ENCODE assay signal across 20 cellular contexts in genomic region chr7:55488804-55489340, GRCh38.
DNase-seq lines count a peak whose midpoint lies in the region; ATAC-seq and TF ChIP-seq lines count a peak whose summit lies in the region.
"Had no signal": no experiment of that assay in that cellular context is flagged by ENCODE, and none has a peak within 500 bp of the region (broad histone marks: within the 10 kb centered on the region; RNA-seq: fewer than 3 reads in every experiment).

No MANE protein-coding gene starts in this region.

- H2AFZ ChIP-seq in SK-N-SH (ENCODE audit: low read depth): no peak overlapping the region
- H2AFZ ChIP-seq: neural progenitor cell had no signal

- H3K4me2 ChIP-seq in SK-N-SH: no peak overlapping the region
- H3K4me2 ChIP-seq: neural progenitor cell had no signal

- H3K36me3 ChIP-seq in SK-N-SH (replicated peaks in 1 of 2; ENCODE audit: control insufficient read depth in 1 of 2, insufficient read depth in 2 of 2, low read length in 1 of 2): peaks cover 38 to 42% of the 10 kb centered on the region in 2 experiments
- H3K36me3 ChIP-seq in CD4-positive, CD25-positive, alpha-beta regulatory T cell (ENCODE audit: control insufficient read depth, insufficient read depth, low read length): peaks cover 86% of the 10 kb centered on the region
- H3K36me3 ChIP-seq: neural progenitor cell had no signal

- no peak overlapping the region for H3K4me3 ChIP-seq in SK-N-SH (ENCODE audit: low read depth in 2 of 2, low read length in 1 of 2)
- H3K4me3 ChIP-seq in CD4-positive, CD25-positive, alpha-beta regulatory T cell (ENCODE audit: low read depth, low read length): no peak overlapping the region
- H3K4me3 ChIP-seq: neural progenitor cell, SK-N-MC had no signal

- H3F3A ChIP-seq in SK-N-SH (replicated peaks; ENCODE audit: insufficient read depth): no peaks in the 10 kb centered on the region

- intact Hi-C loops in activated B cell treated with CpG ODN at 0.5 μM for 24 hours (cut with micrococcal nuclease) (no loop called here), natural killer cell (cut with micrococcal nuclease) (no loop called here)

- H3K4me1 Mint-ChIP-seq in CD4-positive, CD25-positive, alpha-beta regulatory T cell: peaks cover 24 to 82% (median 38%) of the 10 kb centered on the region in 4 donors
- H3K4me1 Mint-ChIP-seq in activated B cell treated with CpG ODN at 0.5 μM for 24 hours: peaks cover 18% of the 10 kb centered on the region
- H3K4me1 Mint-ChIP-seq in natural killer cell: peaks cover 54 to 73% of the 10 kb centered on the region in 2 donors
- peaks cover 21% of the 10 kb centered on the region for H3K4me1 Mint-ChIP-seq in activated CD8-positive, alpha-beta memory T cell treated with anti-CD3 and anti-CD28 coated beads, Interleukin-2, amount 10 ng/mL, durations not matched to agents 7 days and 5 days

- no peaks in the 10 kb centered on the region for H3K27me3 Mint-ChIP-seq in CD4-positive, CD25-positive, alpha-beta regulatory T cell
- H3K27me3 Mint-ChIP-seq in activated B cell treated with CpG ODN at 0.5 μM for 24 hours: no peaks in the 10 kb centered on the region
- H3K27me3 Mint-ChIP-seq in natural killer cell (ENCODE audit: low read depth in 2 of 2): no peaks in the 10 kb centered on the region
- no peaks in the 10 kb centered on the region for H3K27me3 Mint-ChIP-seq in activated CD8-positive, alpha-beta memory T cell treated with anti-CD3 and anti-CD28 coated beads, Interleukin-2, amount 10 ng/mL, durations not matched to agents 7 days and 5 days
- H3K27me3 Mint-ChIP-seq: progenitor cell of endocrine pancreas had no signal

- H3K9me2 ChIP-seq in SK-N-SH: no peaks in the 10 kb centered on the region

- 92% methylated on average over 6 of the region's 6 CpGs for WGBS in SK-N-SH (ENCODE audit: low lambda C conversion rate)

- TF ChIP-seq CTCF in SK-N-SH (IDR thresholded peaks at IDR 0.05) (no peak), activated B cell treated with CpG ODN at 0.5 μM for 24 hours (IDR thresholded peaks at IDR 0.05) (no peak), natural killer cell (IDR thresholded peaks at IDR 0.05) (no peak)

- DNase-seq in SK-N-SH (peak; percentile 66), activated B cell treated with CpG ODN at 0.5 μM for 24 hours (no peak), natural killer cell (no peak), NCI-H2107 treated with DMSO at 0.1 percent for 48 hours (lab: John Stamatoyannopoulos, UW; ENCODE audit: unreplicated experiment) (no peak)
- DNase-seq in CD4-positive, CD25-positive, alpha-beta regulatory T cell: no peak
- no peak for DNase-seq in activated CD8-positive, alpha-beta memory T cell treated with anti-CD3 and anti-CD28 coated beads, Interleukin-2, amount 10 ng/mL, durations not matched to agents 7 days and 5 days
- DNase-seq: activated CD4-positive, alpha-beta T cell treated with anti-CD3 and anti-CD28 coated beads for 4 hours; activated naive CD4-positive, alpha-beta T cell treated with anti-CD3 and anti-CD28 coated beads, Interleukin-2, amount 50 U/mL, for 16 hours; EL; mesendoderm; NCI-H524 treated with DMSO at 0.1 percent for 48 hours; stimulated activated CD4-positive, alpha-beta T cell treated with anti-CD3 and anti-CD28 coated beads, Interleukin-1b, Interleukin-23, amount 100 ng/mL, for 48 hours; stimulated activated naive CD4-positive, alpha-beta T cell treated with Interleukin-2 at 50 U/mL for 16 hours; trophoblast cell had no signal

- peaks cover 67% of the 10 kb centered on the region for H3K36me3 Mint-ChIP-seq in CD4-positive, CD25-positive, alpha-beta regulatory T cell
- H3K36me3 Mint-ChIP-seq in activated B cell treated with CpG ODN at 0.5 μM for 24 hours (ENCODE audit: low read depth) (peaks cover 98% of the 10 kb centered on the region), natural killer cell (peaks cover 10% of the 10 kb centered on the region)
- peaks cover 15% of the 10 kb centered on the region for H3K36me3 Mint-ChIP-seq in activated CD8-positive, alpha-beta memory T cell treated with anti-CD3 and anti-CD28 coated beads, Interleukin-2, amount 10 ng/mL, durations not matched to agents 7 days and 5 days

- H3K9me3 ChIP-seq in SK-N-SH: no peaks in the 10 kb centered on the region
- H3K9me3 ChIP-seq in CD4-positive, CD25-positive, alpha-beta regulatory T cell (ENCODE audit: control insufficient read depth in 2 of 2, low read length in 2 of 2): no peaks in the 10 kb centered on the region

- H3K4me1 ChIP-seq in SK-N-SH (ENCODE audit: control insufficient read depth in 1 of 2, insufficient read depth in 2 of 2, low read depth in 1 of 2, low read length in 1 of 2): peaks cover 0 to 31% of the 10 kb centered on the region in 2 experiments; a peak in 2 of 4 replicates
- H3K4me1 ChIP-seq in CD4-positive, CD25-positive, alpha-beta regulatory T cell (ENCODE audit: control insufficient read depth, insufficient read depth, low read length, poor library complexity, severe bottlenecking): peaks cover 21% of the 10 kb centered on the region
- H3K4me1 ChIP-seq: neural progenitor cell had no signal

- TF ChIP-seq RAD21 in SK-N-SH (IDR thresholded peaks at IDR 0.05; ENCODE audit: low read length): no peak

- no peaks in the 10 kb centered on the region for H3K27me3 ChIP-seq in SK-N-SH (ENCODE audit: insufficient read depth)
- H3K27me3 ChIP-seq in CD4-positive, CD25-positive, alpha-beta regulatory T cell (ENCODE audit: control insufficient read depth, insufficient read depth, low read length): no peaks in the 10 kb centered on the region
- H3K27me3 ChIP-seq: neural progenitor cell had no signal

- H3K9ac ChIP-seq in SK-N-SH: no peak overlapping the region
- H3K9ac ChIP-seq: neural progenitor cell had no signal

- CTCF ChIA-PET in SK-N-SH (lab: Yijun Ruan, JAX): interaction anchor here (1.2 to 1.6 kb wide), 2 partner anchors 55 to 209 kb away, joined by 4 to 5 read pairs; no protein-coding TSS in a partner anchor
- CTCF ChIA-PET in activated B cell treated with CpG ODN at 0.5 μM for 24 hours (lab: Charles Lee): no interaction called here
- CTCF ChIA-PET in activated CD8-positive, alpha-beta memory T cell treated with anti-CD3 and anti-CD28 coated beads, Interleukin-2, amount 10 ng/mL, durations not matched to agents 7 days and 5 days (lab: Charles Lee): no interaction called here

- H3K27ac ChIP-seq in SK-N-SH (ENCODE audit: low read depth in 2 of 2, low read length in 1 of 2): peak overlapping the region in 1 of 2 experiments; percentile 65; a peak in 1 of 4 replicates
- H3K27ac ChIP-seq in CD4-positive, CD25-positive, alpha-beta regulatory T cell (ENCODE audit: insufficient read depth, low read length, poor library complexity, severe bottlenecking): peak overlapping the region; percentile 43
- H3K27ac ChIP-seq: 22Rv1, neural progenitor cell, SK-N-MC had no signal

- peak overlapping the region; percentile 76 to 93 (median 93) for H3K27ac Mint-ChIP-seq in CD4-positive, CD25-positive, alpha-beta regulatory T cell
- peak overlapping the region; percentile 28 for H3K27ac Mint-ChIP-seq in activated B cell treated with CpG ODN at 0.5 μM for 24 hours
- peak overlapping the region; percentile 59 to 87 for H3K27ac Mint-ChIP-seq in natural killer cell
- no peak overlapping the region for H3K27ac Mint-ChIP-seq in activated CD8-positive, alpha-beta memory T cell treated with anti-CD3 and anti-CD28 coated beads, Interleukin-2, amount 10 ng/mL, durations not matched to agents 7 days and 5 days
- H3K27ac Mint-ChIP-seq: neural progenitor cell, progenitor cell of endocrine pancreas had no signal

- H3K4me3 Mint-ChIP-seq in CD4-positive, CD25-positive, alpha-beta regulatory T cell: no peak overlapping the region
- no peak overlapping the region for H3K4me3 Mint-ChIP-seq in activated B cell treated with CpG ODN at 0.5 μM for 24 hours
- peak overlapping the region; percentile 47 for H3K4me3 Mint-ChIP-seq in natural killer cell
- H3K4me3 Mint-ChIP-seq in activated CD8-positive, alpha-beta memory T cell treated with anti-CD3 and anti-CD28 coated beads, Interleukin-2, amount 10 ng/mL, durations not matched to agents 7 days and 5 days: no peak overlapping the region
- H3K4me3 Mint-ChIP-seq: neural progenitor cell had no signal

- H3K9me3 Mint-ChIP-seq in CD4-positive, CD25-positive, alpha-beta regulatory T cell: no peaks in the 10 kb centered on the region
- H3K9me3 Mint-ChIP-seq in activated B cell treated with CpG ODN at 0.5 μM for 24 hours: no peaks in the 10 kb centered on the region
- H3K9me3 Mint-ChIP-seq in natural killer cell: no peaks in the 10 kb centered on the region
- H3K9me3 Mint-ChIP-seq in activated CD8-positive, alpha-beta memory T cell treated with anti-CD3 and anti-CD28 coated beads, Interleukin-2, amount 10 ng/mL, durations not matched to agents 7 days and 5 days (ENCODE audit: low read depth): no peaks in the 10 kb centered on the region
- H3K9me3 Mint-ChIP-seq: neural progenitor cell had no signal

- ATAC-seq in SK-N-SH treated with all-trans-retinoic acid at 6 μM for 48 hours: no peak
- ATAC-seq in CD4-positive, CD25-positive, alpha-beta regulatory T cell (ENCODE audit: low read depth in 2 of 2): no peak
- ATAC-seq in activated B cell treated with CpG ODN at 0.5 μM for 24 hours (ENCODE audit: low read depth): no peak
- no peak for ATAC-seq in natural killer cell
- no peak for ATAC-seq in activated CD8-positive, alpha-beta memory T cell treated with anti-CD3 and anti-CD28 coated beads, Interleukin-2, amount 10 ng/mL, durations not matched to agents 7 days and 5 days
- ATAC-seq in GM21360 (IDR thresholded peaks at IDR 0.05; ENCODE audit: unreplicated experiment): no peak

- peaks cover 4% of the 10 kb centered on the region; the same call in 1 of the 2 replicates for H4K20me1 ChIP-seq in SK-N-SH (ENCODE audit: insufficient read depth)

- POLR2A ChIA-PET in SK-N-SH (lab: Yijun Ruan, JAX) (interaction anchor here (1.0 kb wide), 1 partner anchor 80 kb away, joined by 3 read pairs; no protein-coding TSS in a partner anchor), activated B cell treated with CpG ODN at 0.5 μM for 24 hours (lab: Charles Lee) (interaction anchor here (0.8 kb wide), 1 partner anchor 10 kb away, joined by 3 read pairs; no protein-coding TSS in a partner anchor)

- no peak; a peak in 1 of 4 replicates for TF ChIP-seq EP300 in SK-N-SH (IDR thresholded peaks at IDR 0.05; ENCODE audit: borderline replicate concordance in 1 of 2, low read depth in 1 of 2, low read length in 1 of 2)

- peaks cover 38% of the 10 kb centered on the region; the same call in 1 of the 2 replicates for H3K79me2 ChIP-seq in SK-N-SH (ENCODE audit: insufficient read depth)

TF ChIP-seq in SK-N-SH, 30 proteins besides CTCF, POLR2A, EP300 and RAD21 (continues in another document):
- TF ChIP-seq FOXJ3 (CRISPR knock-in tag; IDR thresholded peaks at IDR 0.05): no peak
- TF ChIP-seq JUND (IDR thresholded peaks at IDR 0.05): no peak
- no peak for TF ChIP-seq ELF1 (IDR thresholded peaks at IDR 0.05)
- 0 out of 2 replicates have a peak, but pooled peaks have one; percentile 28 for TF ChIP-seq MXI1 (IDR thresholded peaks at IDR 0.05; ENCODE audit: low read depth, low read length)
